In genomic region chr20:42406826-42407225, GRCh38 we compare ENCODE assay signal across 21 cellular contexts.
DNase-seq lines count a peak whose midpoint lies in the region; ATAC-seq and TF ChIP-seq lines count a peak whose summit lies in the region.
"Had no signal": no experiment of that assay in that cellular context is flagged by ENCODE, and none has a peak within 500 bp of the region (broad histone marks: within the 10 kb centered on the region; RNA-seq: fewer than 3 reads in every experiment).

No MANE protein-coding gene starts in this region.

- TF ChIP-seq POLR2A in esophagus muscularis mucosa (IDR thresholded peaks at IDR 0.05; ENCODE audit: low read depth) = no peak

- H3K27ac Mint-ChIP-seq in type B pancreatic cell = no peak overlapping the region
- H3K27ac Mint-ChIP-seq: CD4-positive, CD25-positive, alpha-beta regulatory T cell; CD8-positive, alpha-beta memory T cell had no signal

- H3K36me3 Mint-ChIP-seq in type B pancreatic cell = no peaks in the 10 kb centered on the region
- H3K36me3 Mint-ChIP-seq: CD4-positive, CD25-positive, alpha-beta regulatory T cell; CD8-positive, alpha-beta memory T cell had no signal

- H3K4me3 ChIP-seq in esophagus muscularis mucosa = no peak overlapping the region
- H3K4me3 ChIP-seq: GM12878, GM23248, K562 had no signal

- H3K4me1 ChIP-seq in esophagus muscularis mucosa = no peaks in the 10 kb centered on the region
- H3K4me1 ChIP-seq: BE2C had no signal

- H3K27ac ChIP-seq in esophagus muscularis mucosa (replicated peaks in 1 of 4) = no peak overlapping the region
- H3K27ac ChIP-seq: GM23248, HL-60 had no signal

- ATAC-seq in GM19023 (IDR thresholded peaks at IDR 0.05; ENCODE audit: unreplicated experiment) = no peak
- ATAC-seq: GM12878, K562 had no signal

- peaks cover 0 to 7% (median 0%) of the 10 kb centered on the region in 4 donors for H3K27me3 ChIP-seq in esophagus muscularis mucosa
- H3K27me3 ChIP-seq: BE2C had no signal

- TF ChIP-seq EP300 in esophagus muscularis mucosa (IDR thresholded peaks at IDR 0.05) = no peak

- H3K4me3 Mint-ChIP-seq in type B pancreatic cell = no peak overlapping the region
- H3K4me3 Mint-ChIP-seq: CD4-positive, CD25-positive, alpha-beta regulatory T cell; CD8-positive, alpha-beta memory T cell had no signal

- no peaks in the 10 kb centered on the region for H3K36me3 ChIP-seq in esophagus muscularis mucosa
- H3K36me3 ChIP-seq: BE2C had no signal

- WGBS in esophagus muscularis mucosa = 75% methylated on average over 2 of the region's 2 CpGs

- DNase-seq in D341Med (ENCODE audit: low spot score) (peak; percentile 68), NCI-H2171 (lab: John Stamatoyannopoulos, UW) (peak; percentile 68), NCI-H82 (lab: John Stamatoyannopoulos, UW) (peak; percentile 81), esophagus muscularis mucosa (ENCODE audit: extremely low spot score) (peak; percentile 74), NCI-H2227 treated with DMSO at 0.1 percent for 48 hours (lab: John Stamatoyannopoulos, UW) (no peak), hypothalamus (lab: John Stamatoyannopoulos, UW) (no peak), type B pancreatic cell (ENCODE audit: extremely low spot score, unreplicated experiment) (no peak)
- DNase-seq: BE2C; C1 segment of cervical spinal cord; CD4-positive, CD25-positive, alpha-beta regulatory T cell; CD8-positive, alpha-beta memory T cell; COR-L47; DMS153; DMS79 treated with DMSO at 0.1 percent for 48 hours; GM23248; HCEC 1CT; IMR-90 had no signal

- H3K27me3 Mint-ChIP-seq in type B pancreatic cell = no peaks in the 10 kb centered on the region
- H3K27me3 Mint-ChIP-seq: CD4-positive, CD25-positive, alpha-beta regulatory T cell; CD8-positive, alpha-beta memory T cell had no signal

- no peaks in the 10 kb centered on the region for H3K4me1 Mint-ChIP-seq in type B pancreatic cell (ENCODE audit: unreplicated experiment)
- H3K4me1 Mint-ChIP-seq: CD4-positive, CD25-positive, alpha-beta regulatory T cell; CD8-positive, alpha-beta memory T cell had no signal

- no peak for TF ChIP-seq CTCF in esophagus muscularis mucosa (IDR thresholded peaks at IDR 0.05)
- no peak for TF ChIP-seq CTCF in type B pancreatic cell (conservative IDR thresholded peaks at IDR 0.05)

- no peaks in the 10 kb centered on the region for H3K9me3 ChIP-seq in esophagus muscularis mucosa
- H3K9me3 ChIP-seq: BE2C had no signal

- intact Hi-C loops in esophagus muscularis mucosa (cut with DNase I) = no loop called here

- H3K9me3 Mint-ChIP-seq in type B pancreatic cell = no peaks in the 10 kb centered on the region

Comparison
In these comparisons a context has a peak if more than half of its experiments do, and no peak if none do; other contexts are left out.
1. DNase-seq: peak in D341Med (single experiment), NCI-H2171 (single experiment), NCI-H82 (single experiment) and esophagus muscularis mucosa (single experiment); none in NCI-H2227 treated with DMSO at 0.1 percent for 48 hours (single experiment), hypothalamus (0 of 51) and type B pancreatic cell (single experiment).